ENCODE assay signal across 26 cellular contexts in the genomic region with DNA sequence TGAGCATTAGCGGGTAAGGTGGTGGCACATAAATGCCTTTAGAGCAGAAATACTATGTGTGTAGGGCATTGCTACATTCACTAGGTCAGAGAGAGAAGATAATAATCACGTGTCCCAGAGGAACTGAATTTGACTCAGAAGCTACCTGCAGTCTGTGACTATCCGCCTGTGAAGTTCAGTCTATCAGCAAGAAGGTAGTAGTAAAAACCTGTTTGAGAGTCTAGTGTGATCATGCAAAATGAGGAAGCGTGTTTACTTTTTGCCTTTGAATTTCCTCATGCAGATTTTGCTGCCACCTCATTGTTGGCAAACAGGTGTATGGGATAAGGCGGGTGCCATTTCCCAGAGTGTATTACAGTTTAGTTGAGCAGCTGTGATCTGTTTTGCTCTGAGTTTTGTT.
DNase-seq lines count a peak whose midpoint lies in the region; ATAC-seq and TF ChIP-seq lines count a peak whose summit lies in the region.
"Had no signal": no experiment of that assay in that cellular context is flagged by ENCODE, and none has a peak within 500 bp of the region (broad histone marks: within the 10 kb centered on the region; RNA-seq: fewer than 3 reads in every experiment).

No MANE protein-coding gene starts in this region.

- H4K20me1 ChIP-seq in PC-3 (ENCODE audit: low read length): no peaks in the 10 kb centered on the region

- ATAC-seq in PC-3 (0 out of 2 replicates have a peak, but pooled peaks have one; percentile 29), left colon (peak; percentile 63)
- ATAC-seq in activated T-cell treated with anti-CD3 and anti-CD28 coated beads, Interleukin-2, amount 50 U/mL, for 72 hours (replicated peaks in 1 of 2): no peak
- ATAC-seq: activated T-cell treated with anti-CD3 and anti-CD28 coated beads, Interleukin-2, amount 50 U/mL, for 4 hours; naive thymus-derived CD8-positive, alpha-beta T cell had no signal

- H3K4me2 ChIP-seq in PC-3 (ENCODE audit: low read length): no peak overlapping the region
- H3K4me2 ChIP-seq: PC-9 had no signal

- no peak for TF ChIP-seq POLR2A in Peyer's patch (IDR thresholded peaks at IDR 0.05)

- H3K36me3 ChIP-seq in PC-3 (ENCODE audit: low read depth, low read length) (no peaks in the 10 kb centered on the region), Peyer's patch (no peaks in the 10 kb centered on the region)
- H3K36me3 ChIP-seq: stomach, tibial nerve had no signal

- intact Hi-C loops in PC-3 (cut with micrococcal nuclease) (no loop called here), left colon (cut with DNase I, micrococcal nuclease) (no loop called here)

- peaks cover 2% of the 10 kb centered on the region for H3K27me3 Mint-ChIP-seq in IgD-negative memory B cell
- H3K27me3 Mint-ChIP-seq in activated T-cell treated with anti-CD3 and anti-CD28 coated beads, Interleukin-2, amount 50 U/mL, for 72 hours (ENCODE audit: low read depth): peaks cover 8% of the 10 kb centered on the region
- no peaks in the 10 kb centered on the region for H3K27me3 Mint-ChIP-seq in activated T-cell treated with anti-CD3 and anti-CD28 coated beads, Interleukin-2, amount 50 U/mL, for 24 hours
- H3K27me3 Mint-ChIP-seq: activated naive CD4-positive, alpha-beta T cell treated with anti-CD3 and anti-CD28 coated beads, Interleukin-2, amount 10 ng/mL, durations not matched to agents 7 days and 5 days had no signal

- no peaks in the 10 kb centered on the region for H3K36me3 Mint-ChIP-seq in IgD-negative memory B cell
- H3K36me3 Mint-ChIP-seq in activated T-cell treated with anti-CD3 and anti-CD28 coated beads, Interleukin-2, amount 50 U/mL, for 72 hours (ENCODE audit: insufficient read depth in 2 of 2): no peaks in the 10 kb centered on the region
- H3K36me3 Mint-ChIP-seq in activated T-cell treated with anti-CD3 and anti-CD28 coated beads, Interleukin-2, amount 50 U/mL, for 24 hours (ENCODE audit: low read depth): no peaks in the 10 kb centered on the region
- H3K36me3 Mint-ChIP-seq: activated naive CD4-positive, alpha-beta T cell treated with anti-CD3 and anti-CD28 coated beads, Interleukin-2, amount 10 ng/mL, durations not matched to agents 7 days and 5 days; brain; CD4-positive, CD25-positive, alpha-beta regulatory T cell; mesothelial cell of epicardium; naive thymus-derived CD8-positive, alpha-beta T cell had no signal

- H3K27ac Mint-ChIP-seq in IgD-negative memory B cell: peak overlapping the region in 1 of 3 donors; percentile 6
- no peak overlapping the region for H3K27ac Mint-ChIP-seq in activated T-cell treated with anti-CD3 and anti-CD28 coated beads, Interleukin-2, amount 50 U/mL, for 72 hours
- H3K27ac Mint-ChIP-seq in activated T-cell treated with anti-CD3 and anti-CD28 coated beads, Interleukin-2, amount 50 U/mL, for 24 hours: no peak overlapping the region
- H3K27ac Mint-ChIP-seq: activated naive CD4-positive, alpha-beta T cell treated with anti-CD3 and anti-CD28 coated beads, Interleukin-2, amount 10 ng/mL, durations not matched to agents 7 days and 5 days; CD4-positive, CD25-positive, alpha-beta regulatory T cell; mesothelial cell of epicardium; naive thymus-derived CD8-positive, alpha-beta T cell; T-helper 2 cell treated with Interferon-gamma antibody and Interleukin-4, amounts not matched to agents 5 μg/mL and 100 μg/mL, for 36 hours had no signal

- peaks cover 7 to 13% (median 12%) of the 10 kb centered on the region in 3 donors for H3K4me1 Mint-ChIP-seq in IgD-negative memory B cell
- no peaks in the 10 kb centered on the region for H3K4me1 Mint-ChIP-seq in activated T-cell treated with anti-CD3 and anti-CD28 coated beads, Interleukin-2, amount 50 U/mL, for 72 hours (ENCODE audit: low read depth)
- no peaks in the 10 kb centered on the region for H3K4me1 Mint-ChIP-seq in activated T-cell treated with anti-CD3 and anti-CD28 coated beads, Interleukin-2, amount 50 U/mL, for 24 hours (ENCODE audit: low read depth)
- H3K4me1 Mint-ChIP-seq: activated naive CD4-positive, alpha-beta T cell treated with anti-CD3 and anti-CD28 coated beads, Interleukin-2, amount 10 ng/mL, durations not matched to agents 7 days and 5 days; CD4-positive, CD25-positive, alpha-beta regulatory T cell; naive thymus-derived CD8-positive, alpha-beta T cell had no signal

- POLR2A ChIA-PET in PC-3 (lab: Charles Lee; ENCODE audit: unreplicated experiment): no interaction called here

- peak overlapping the region in 3 of 4 donors; percentile 13 to 67 (median 53) for H3K4me3 Mint-ChIP-seq in IgD-negative memory B cell
- no peak overlapping the region for H3K4me3 Mint-ChIP-seq in activated T-cell treated with anti-CD3 and anti-CD28 coated beads, Interleukin-2, amount 50 U/mL, for 72 hours
- H3K4me3 Mint-ChIP-seq in activated T-cell treated with anti-CD3 and anti-CD28 coated beads, Interleukin-2, amount 50 U/mL, for 24 hours: no peak overlapping the region
- H3K4me3 Mint-ChIP-seq: activated naive CD4-positive, alpha-beta T cell treated with anti-CD3 and anti-CD28 coated beads, Interleukin-2, amount 10 ng/mL, durations not matched to agents 7 days and 5 days; activated T-cell treated with anti-CD3 and anti-CD28 coated beads, Interleukin-2, amount 50 U/mL, for 4 hours; brain; CD4-positive, CD25-positive, alpha-beta regulatory T cell; mesothelial cell of epicardium; naive thymus-derived CD8-positive, alpha-beta T cell; T-helper 2 cell treated with Interferon-gamma antibody and Interleukin-4, amounts not matched to agents 5 μg/mL and 100 μg/mL, for 36 hours had no signal

- H2AFZ ChIP-seq in PC-3 (ENCODE audit: low read length): no peak overlapping the region
- H2AFZ ChIP-seq: PC-9 had no signal

- CTCF ChIA-PET in PC-3 (lab: Charles Lee): no interaction called here

- H3K27me3 ChIP-seq in PC-3 (ENCODE audit: low read length) (no peaks in the 10 kb centered on the region), Peyer's patch (no peaks in the 10 kb centered on the region)
- H3K27me3 ChIP-seq: stomach, tibial nerve had no signal

- no TSS peak for BruUV-seq in PC-3 (replicated peaks; lab: Mats Ljungman, UMichigan)

- TF ChIP-seq CTCF in PC-3 (conservative IDR thresholded peaks at IDR 0.05; ENCODE audit: low read depth, low read length) (no peak), Peyer's patch (IDR thresholded peaks at IDR 0.05) (no peak)

- H3K9me2 ChIP-seq in PC-3 (replicated peaks; ENCODE audit: low read length): no peaks in the 10 kb centered on the region

- H3K27ac ChIP-seq in PC-3 (ENCODE audit: low read length) (no peak overlapping the region), Peyer's patch (no peak overlapping the region)
- H3K27ac ChIP-seq: PC-9, skin epidermis, stomach, tibial nerve had no signal

- DNase-seq in DMS53 (lab: John Stamatoyannopoulos, UW): peak; percentile 51
- DNase-seq in DMS53 treated with DMSO at 0.1 percent for 48 hours (lab: John Stamatoyannopoulos, UW; ENCODE audit: unreplicated experiment): no peak
- peak; percentile 28 for DNase-seq in PC-3
- DNase-seq in left colon: peak in 1 of 2 donors; percentile 3
- DNase-seq in activated T-cell treated with anti-CD3 and anti-CD28 coated beads, Interleukin-2, amount 50 U/mL, for 72 hours: no peak
- no peak for DNase-seq in activated T-cell treated with anti-CD3 and anti-CD28 coated beads, Interleukin-2, amount 50 U/mL, for 24 hours
- DNase-seq in Peyer's patch: no peak
- DNase-seq: 8988T; activated CD4-positive, alpha-beta T cell treated with anti-CD3 and anti-CD28 coated beads for 48 hours; activated naive CD4-positive, alpha-beta T cell treated with anti-CD3 and anti-CD28 coated beads, Interleukin-2, amount 10 ng/mL, durations not matched to agents 7 days and 5 days; activated T-cell treated with anti-CD3 and anti-CD28 coated beads, Interleukin-2, amount 50 U/mL, for 4 hours; CD4-positive, CD25-positive, alpha-beta regulatory T cell; glutamatergic neuron; IMR-90; naive thymus-derived CD8-positive, alpha-beta T cell; NCI-H1105 treated with DMSO at 0.1 percent for 48 hours; occipital lobe; PC-9; Right ventricle myocardium superior; stomach had no signal

- H3K4me3 ChIP-seq in PC-3 (ENCODE audit: low read length): no peak overlapping the region
- no peak overlapping the region for H3K4me3 ChIP-seq in Peyer's patch
- H3K4me3 ChIP-seq: PC-9, skin epidermis, stomach, tibial nerve had no signal

- no peaks in the 10 kb centered on the region for H3F3A ChIP-seq in PC-3 (ENCODE audit: low read length, unreplicated experiment)

- no peaks in the 10 kb centered on the region for H3K79me2 ChIP-seq in PC-3 (ENCODE audit: low read length)

- no peak overlapping the region for H3K9ac ChIP-seq in PC-3 (ENCODE audit: low read length)

- peaks cover 9% of the 10 kb centered on the region; the same call in 1 of the 2 replicates for H3K4me1 ChIP-seq in PC-3 (ENCODE audit: insufficient read depth, low read length)
- H3K4me1 ChIP-seq in Peyer's patch: no peaks in the 10 kb centered on the region
- H3K4me1 ChIP-seq: stomach, tibial nerve had no signal

- H3K9me3 ChIP-seq in PC-3 (ENCODE audit: low read length): no peaks in the 10 kb centered on the region
- no peaks in the 10 kb centered on the region for H3K9me3 ChIP-seq in Peyer's patch
- H3K9me3 ChIP-seq: stomach, tibial nerve had no signal

- no peaks in the 10 kb centered on the region for H3K9me3 Mint-ChIP-seq in IgD-negative memory B cell
- H3K9me3 Mint-ChIP-seq in activated T-cell treated with anti-CD3 and anti-CD28 coated beads, Interleukin-2, amount 50 U/mL, for 72 hours: peaks cover 0 to 2% of the 10 kb centered on the region in 2 donors
- no peaks in the 10 kb centered on the region for H3K9me3 Mint-ChIP-seq in activated T-cell treated with anti-CD3 and anti-CD28 coated beads, Interleukin-2, amount 50 U/mL, for 24 hours
- H3K9me3 Mint-ChIP-seq: activated naive CD4-positive, alpha-beta T cell treated with anti-CD3 and anti-CD28 coated beads, Interleukin-2, amount 10 ng/mL, durations not matched to agents 7 days and 5 days; activated T-cell treated with anti-CD3 and anti-CD28 coated beads, Interleukin-2, amount 50 U/mL, for 4 hours; brain; mesothelial cell of epicardium; naive thymus-derived CD8-positive, alpha-beta T cell; T-helper 2 cell treated with Interferon-gamma antibody and Interleukin-4, amounts not matched to agents 5 μg/mL and 100 μg/mL, for 36 hours had no signal

Comparison
In these comparisons a context has a peak if more than half of its experiments do, and no peak if none do; other contexts are left out.
1. DNase-seq: peak in DMS53 (single experiment) and PC-3 (single experiment); none in DMS53 treated with DMSO at 0.1 percent for 48 hours (single experiment), activated T-cell treated with anti-CD3 and anti-CD28 coated beads, Interleukin-2, amount 50 U/mL, for 72 hours (0 of 2), activated T-cell treated with anti-CD3 and anti-CD28 coated beads, Interleukin-2, amount 50 U/mL, for 24 hours (single experiment) and Peyer's patch (0 of 3).
2. H3K4me3 Mint-ChIP-seq: peak in IgD-negative memory B cell (3 of 4); none in activated T-cell treated with anti-CD3 and anti-CD28 coated beads, Interleukin-2, amount 50 U/mL, for 72 hours (0 of 2) and activated T-cell treated with anti-CD3 and anti-CD28 coated beads, Interleukin-2, amount 50 U/mL, for 24 hours (single experiment).
3. ATAC-seq: peak in PC-3 (single experiment) and left colon (single experiment); none in activated T-cell treated with anti-CD3 and anti-CD28 coated beads, Interleukin-2, amount 50 U/mL, for 72 hours (0 of 2).